Comparison of ENCODE assay signal across 16 cellular contexts in the genomic region with DNA sequence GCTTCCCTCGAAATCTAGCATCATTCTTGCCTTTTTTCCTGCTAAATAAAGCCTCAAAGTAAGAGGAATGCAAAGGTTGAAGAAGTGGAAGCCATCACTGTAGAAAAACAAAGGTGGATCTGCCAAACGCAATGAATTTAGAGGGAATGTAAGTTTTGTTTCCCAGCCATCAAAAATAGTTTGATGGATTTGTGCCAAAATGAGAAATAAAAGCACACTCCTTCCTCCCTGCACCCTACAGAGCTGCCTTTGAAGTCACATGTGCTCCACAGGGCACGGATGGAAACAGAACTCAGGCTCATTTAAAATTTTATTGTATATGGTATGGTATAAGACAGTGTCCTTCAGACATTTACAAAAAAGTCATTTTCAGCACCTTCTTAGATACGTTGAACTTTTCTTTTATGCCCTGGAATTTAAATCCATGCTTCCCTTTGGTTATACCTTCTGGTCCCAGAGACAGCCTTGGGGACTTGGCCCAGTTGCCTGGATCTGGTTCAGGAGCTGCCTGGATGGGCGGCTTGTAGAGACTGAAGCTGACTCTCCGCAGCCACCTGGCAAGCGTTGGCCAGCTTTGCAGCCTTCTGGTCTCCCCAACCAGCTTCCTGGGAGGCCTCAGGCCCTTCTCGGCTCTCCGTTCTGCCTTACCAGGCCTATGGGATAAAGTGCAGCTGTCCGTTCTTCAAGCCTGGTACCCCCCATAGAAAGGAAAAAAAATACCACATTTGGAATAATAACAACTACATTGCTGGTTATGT.
DNase-seq lines count a peak whose midpoint lies in the region; ATAC-seq and FAIRE-seq lines count a peak whose summit lies in the region.
"Had no signal": no experiment of that assay in that cellular context is flagged by ENCODE, and none has a peak within 500 bp of the region (broad histone marks: within the 10 kb centered on the region; RNA-seq: fewer than 3 reads in every experiment).

No MANE protein-coding gene starts in this region.

- DNase-seq in Kasumi-1 (lab: John Stamatoyannopoulos, UW) = peak; percentile 32 to 46
- peak; percentile 97 for DNase-seq in cerebellar cortex (ENCODE audit: low spot score)
- DNase-seq in dermis microvascular lymphatic vessel endothelial cell (ENCODE audit: low read depth in 2 of 2) = peak; percentile 18 to 22
- DNase-seq in RCC 7860 (ENCODE audit: low spot score) = no peak
- no peak for DNase-seq in stimulated activated CD4-positive, alpha-beta T cell treated with anti-CD3 and anti-CD28 coated beads, Interleukin-2, amount 100 ng/mL, for 48 hours
- DNase-seq in NCI-H1417 (lab: John Stamatoyannopoulos, UW) = no peak
- DNase-seq: 8988T; ACHN; CD4-positive, alpha-beta T cell; DMS79; GOT3; H9 had no signal

- peak; percentile 11 for FAIRE-seq in A204.1 (lab: Jason Lieb, UNC)
- no peak for FAIRE-seq in RCC 7860 (lab: Jason Lieb, UNC)
- FAIRE-seq: G401.6, GM12891 had no signal

- no peak for ATAC-seq in HG03571 (IDR thresholded peaks at IDR 0.05; ENCODE audit: unreplicated experiment)

Comparison
In these comparisons a context has a peak if more than half of its experiments do, and no peak if none do; other contexts are left out.
1. DNase-seq: peak in Kasumi-1 (2 of 2), cerebellar cortex (single experiment) and dermis microvascular lymphatic vessel endothelial cell (2 of 2); none in RCC 7860 (single experiment), stimulated activated CD4-positive, alpha-beta T cell treated with anti-CD3 and anti-CD28 coated beads, Interleukin-2, amount 100 ng/mL, for 48 hours (0 of 2) and NCI-H1417 (0 of 3).